In genomic region chr11:65617990-65618751, GRCh38 we compare ENCODE assay signal across 20 cellular contexts. TPM values are rescaled to one million over a fixed set of nuclear protein-coding genes. Genes with fewer than 3 reads are reported as not detected.
DNase-seq lines count a peak whose midpoint lies in the region; ATAC-seq, FAIRE-seq and TF ChIP-seq lines count a peak whose summit lies in the region.
"Had no signal": no experiment of that assay in that cellular context is flagged by ENCODE, and none has a peak within 500 bp of the region (broad histone marks: within the 10 kb centered on the region; RNA-seq: fewer than 3 reads in every experiment).

No MANE protein-coding gene starts in this region.

- no peak overlapping the region for H2BK12ac ChIP-seq in trophoblast cell (ENCODE audit: low read length)

- H3K36me3 ChIP-seq in mammary epithelial cell (ENCODE audit: insufficient read depth, low read length) (peaks cover 9% of the 10 kb centered on the region), breast epithelium (no peaks in the 10 kb centered on the region), Loucy (ENCODE audit: insufficient read depth, low read length) (peaks cover 33% of the 10 kb centered on the region; the same call in 1 of the 2 replicates), GM12878 (ENCODE audit: control insufficient read depth in 2 of 2, insufficient read depth in 2 of 2, low read length in 1 of 2) (peaks cover 16 to 21% of the 10 kb centered on the region in 2 experiments; a peak in 3 of 4 replicates), trophoblast cell (ENCODE audit: control insufficient read depth in 1 of 2, insufficient read depth in 2 of 2, low read length in 2 of 2) (peaks cover 57 to 58% of the 10 kb centered on the region in 2 experiments), hepatocyte (replicated peaks; ENCODE audit: insufficient read depth, low read depth) (no peaks in the 10 kb centered on the region)

- H3K4me3 ChIP-seq in mammary epithelial cell (replicated peaks in 1 of 3; ENCODE audit: insufficient read depth in 1 of 3, low read depth in 2 of 3, low read length in 3 of 3) (no peak overlapping the region), breast epithelium (no peak overlapping the region), Loucy (ENCODE audit: low read length, poor library complexity, severe bottlenecking) (no peak overlapping the region), GM12878 (no peak overlapping the region), trophoblast cell (ENCODE audit: low read depth, low read length) (no peak overlapping the region), hepatocyte (no peak overlapping the region)
- H3K4me3 ChIP-seq: ascending aorta, skin epidermis had no signal

- TF ChIP-seq EP300 in GM12878 (IDR thresholded peaks at IDR 0.05; ENCODE audit: borderline replicate concordance in 1 of 2, control insufficient read depth in 1 of 2, low read depth in 2 of 2, low read length in 2 of 2) = no peak

- H3K79me1 ChIP-seq in trophoblast cell (ENCODE audit: low read length) = peaks cover 16% of the 10 kb centered on the region

- no peaks in the 10 kb centered on the region for H3K9me3 ChIP-seq in mammary epithelial cell (replicated peaks; ENCODE audit: insufficient read depth, low read length)
- H3K9me3 ChIP-seq in breast epithelium = no peaks in the 10 kb centered on the region
- H3K9me3 ChIP-seq in Loucy (ENCODE audit: insufficient read depth, low read depth, low read length) = no peaks in the 10 kb centered on the region
- H3K9me3 ChIP-seq in GM12878 (replicated peaks; ENCODE audit: control insufficient read depth, insufficient read depth, low read length) = no peaks in the 10 kb centered on the region
- no peaks in the 10 kb centered on the region for H3K9me3 ChIP-seq in trophoblast cell (ENCODE audit: insufficient read depth, low read depth, low read length)
- no peaks in the 10 kb centered on the region for H3K9me3 ChIP-seq in hepatocyte (ENCODE audit: low read depth)
- H3K9me3 ChIP-seq: ascending aorta had no signal

- H4K12ac ChIP-seq in trophoblast cell (ENCODE audit: low read depth, low read length) = no peak overlapping the region

- CTCF ChIA-PET in mammary epithelial cell (lab: Charles Lee; ENCODE audit: low non-redundant PET) = no interaction called here
- CTCF ChIA-PET in GM12878 (lab: Yijun Ruan, JAX) = interaction anchor here (0.6 to 2.0 kb wide), 4 partner anchors 8 to 203 kb away, joined by 3 to 13 read pairs (median 3); partner anchors contain the start of gene SIPA1

- no peak overlapping the region for H2AFZ ChIP-seq in mammary epithelial cell (ENCODE audit: low read depth, low read length)
- no peak overlapping the region for H2AFZ ChIP-seq in Loucy (ENCODE audit: low read length)
- H2AFZ ChIP-seq in GM12878 (ENCODE audit: control insufficient read depth, low read depth, low read length) = no peak overlapping the region
- H2AFZ ChIP-seq in trophoblast cell (ENCODE audit: insufficient read depth, low read length, poor library complexity) = no peak overlapping the region
- H2AFZ ChIP-seq in hepatocyte = no peak overlapping the region

- H4K91ac ChIP-seq in trophoblast cell (ENCODE audit: low read depth, low read length) = no peak overlapping the region

- TF ChIP-seq POLR2A in breast epithelium (IDR thresholded peaks at IDR 0.05) (no peak), GM12878 (IDR thresholded peaks at IDR 0.05; ENCODE audit: low read depth, low read length) (peak; percentile 8; the same call in 1 of the 2 replicates)

- SMC1A ChIA-PET in GM12878 (lab: Charles Lee; ENCODE audit: uncharacterized antibody, unreplicated experiment) = no interaction called here

- no peak overlapping the region for H2BK120ac ChIP-seq in trophoblast cell (ENCODE audit: insufficient read depth, low read length, poor library complexity)

- TF ChIP-seq RAD21 in GM12878 (IDR thresholded peaks at IDR 0.05; ENCODE audit: insufficient read depth, low read depth, low read length) = no peak

- H3K23ac ChIP-seq in trophoblast cell (ENCODE audit: low read length) = no peak overlapping the region

- no peak overlapping the region for H3K9ac ChIP-seq in mammary epithelial cell (ENCODE audit: insufficient read depth, low read length)
- no peak overlapping the region for H3K9ac ChIP-seq in Loucy (ENCODE audit: low read depth, low read length, poor library complexity, severe bottlenecking)
- H3K9ac ChIP-seq in GM12878 (ENCODE audit: control insufficient read depth, insufficient read depth, low read length) = no peak overlapping the region
- no peak overlapping the region for H3K9ac ChIP-seq in trophoblast cell (ENCODE audit: low read length)

- FAIRE-seq in GM12878 (lab: Jason Lieb, UNC) = no peak

- intact Hi-C loops in mammary epithelial cell (cut with micrococcal nuclease) (no loop called here), breast epithelium (cut with DNase I; ENCODE audit: low total_unique reads) (no loop called here), GM12878 (cut with micrococcal nuclease; ENCODE audit: unreplicated experiment) (no loop called here)

- H3K27me3 ChIP-seq in mammary epithelial cell (ENCODE audit: insufficient read depth, low read length) = no peaks in the 10 kb centered on the region
- H3K27me3 ChIP-seq in breast epithelium = no peaks in the 10 kb centered on the region
- no peaks in the 10 kb centered on the region for H3K27me3 ChIP-seq in Loucy (ENCODE audit: insufficient read depth, low read length, poor library complexity, severe bottlenecking)
- no peaks in the 10 kb centered on the region for H3K27me3 ChIP-seq in GM12878 (replicated peaks in 1 of 2; ENCODE audit: control insufficient read depth in 2 of 2, insufficient read depth in 2 of 2, low read length in 1 of 2)
- no peaks in the 10 kb centered on the region for H3K27me3 ChIP-seq in trophoblast cell (ENCODE audit: insufficient read depth, low read length)
- H3K27me3 ChIP-seq in hepatocyte = no peaks in the 10 kb centered on the region
- H3K27me3 ChIP-seq: ascending aorta had no signal

- no peak overlapping the region for H3K14ac ChIP-seq in trophoblast cell (ENCODE audit: low read length)

- no peak overlapping the region for H3K4ac ChIP-seq in trophoblast cell (ENCODE audit: low read depth, low read length)

- no peak overlapping the region for H4K8ac ChIP-seq in trophoblast cell (ENCODE audit: low read depth, low read length)

- WGBS in mammary epithelial cell (ENCODE audit: low coverage, missing lambda C conversion rate) = 89% methylated on average over 15 of the region's 33 CpGs
- 96% methylated on average over 31 of the region's 33 CpGs for WGBS in GM12878 (ENCODE audit: insufficient coverage, insufficient replicate concordance, low lambda C conversion rate, missing lambda C conversion rate)
- WGBS in trophoblast cell (ENCODE audit: extremely low coverage, insufficient coverage, insufficient read length) = no CpG with 5 or more reads among the region's 33 CpGs
- WGBS in hepatocyte (ENCODE audit: low lambda C conversion rate, missing lambda C conversion rate) = 97% methylated on average over 32 of the region's 33 CpGs

- H3K4me2 ChIP-seq in mammary epithelial cell (ENCODE audit: insufficient read depth, low read depth, low read length) = no peak overlapping the region
- H3K4me2 ChIP-seq in Loucy (ENCODE audit: low read depth, low read length, poor library complexity, severe bottlenecking) = peak overlapping the region; percentile 99
- 0 out of 2 replicates have a peak overlapping the region, but pooled peaks have one; percentile 94 for H3K4me2 ChIP-seq in GM12878 (ENCODE audit: control insufficient read depth, insufficient read depth)
- no peak overlapping the region for H3K4me2 ChIP-seq in trophoblast cell (ENCODE audit: low read length)
- no peak overlapping the region for H3K4me2 ChIP-seq in hepatocyte

- H3K27ac ChIP-seq in mammary epithelial cell (ENCODE audit: insufficient read depth, low read depth, low read length) (no peak overlapping the region), breast epithelium (no peak overlapping the region), GM12878 (ENCODE audit: control insufficient read depth, insufficient read depth) (no peak overlapping the region), trophoblast cell (ENCODE audit: low read depth, low read length) (no peak overlapping the region), hepatocyte (no peak overlapping the region)
- H3K27ac ChIP-seq: ascending aorta, WERI-Rb-1 had no signal

- no peaks in the 10 kb centered on the region for H3K9me2 ChIP-seq in Loucy (replicated peaks; ENCODE audit: low read depth, low read length)
- no peaks in the 10 kb centered on the region for H3K9me2 ChIP-seq in hepatocyte (replicated peaks; ENCODE audit: insufficient read depth)

- H3K4me1 ChIP-seq in mammary epithelial cell (ENCODE audit: insufficient read depth, low read length) (peaks cover 12% of the 10 kb centered on the region), breast epithelium (peaks cover 0 to 11% of the 10 kb centered on the region in 2 donors), Loucy (ENCODE audit: insufficient read depth, low read length, poor library complexity, severe bottlenecking) (peaks cover 10% of the 10 kb centered on the region), GM12878 (ENCODE audit: control insufficient read depth, insufficient read depth, low read length) (peaks cover 9% of the 10 kb centered on the region), trophoblast cell (ENCODE audit: control insufficient read depth in 1 of 2, insufficient read depth in 2 of 2, low read length in 2 of 2) (peaks cover 8 to 12% of the 10 kb centered on the region in 2 experiments), hepatocyte (ENCODE audit: insufficient read depth) (peaks cover 9% of the 10 kb centered on the region)

- dilution Hi-C loops in mammary epithelial cell (cut with HindIII; ENCODE audit: low sequenced_read_pairs) = no loop called here

- H4K20me1 ChIP-seq in mammary epithelial cell (ENCODE audit: insufficient read depth, low read length) = no peaks in the 10 kb centered on the region
- H4K20me1 ChIP-seq in Loucy (ENCODE audit: insufficient read depth, low read length, poor library complexity, severe bottlenecking) = peaks cover 40% of the 10 kb centered on the region
- no peaks in the 10 kb centered on the region; the same call in 1 of the 2 replicates for H4K20me1 ChIP-seq in GM12878 (ENCODE audit: control insufficient read depth, insufficient read depth)
- H4K20me1 ChIP-seq in hepatocyte (ENCODE audit: insufficient read depth, poor library complexity, severe bottlenecking) = peaks cover 6% of the 10 kb centered on the region

- POLR2A ChIA-PET in GM12878 (lab: Charles Lee) = interaction anchor here (0.6 to 2.4 kb wide), 4 partner anchors 8 to 48 kb away, joined by 3 to 17 read pairs (median 3); partner anchors contain the start of genes SIPA1 and ZNRD2

- in situ Hi-C loops in mammary epithelial cell (cut with MboI; ENCODE audit: low sequenced_read_pairs in 2 of 2) (no loop called here), GM12878 (cut with MboI) (no loop called here)

- BruUV-seq in mammary epithelial cell (replicated peaks; lab: Mats Ljungman, UMichigan) (TSS peak; percentile 6), GM12878 (replicated peaks; lab: Mats Ljungman, UMichigan) (no TSS peak)

- no peaks in the 10 kb centered on the region for H3F3A ChIP-seq in Loucy (ENCODE audit: low read depth)

- RAD21 ChIA-PET in GM12878 (lab: Charles Lee; ENCODE audit: unreplicated experiment) = no interaction called here

- DNase-seq in mammary epithelial cell (no peak), breast epithelium (ENCODE audit: low spot score in 2 of 2) (no peak), GM12878 (ENCODE audit: low read depth, low spot score) (no peak), trophoblast cell (no peak), DMS153 (lab: John Stamatoyannopoulos, UW) (no peak), NCI-H1092 treated with DMSO at 0.1 percent for 48 hours (lab: John Stamatoyannopoulos, UW) (no peak), hepatocyte (ENCODE audit: low spot score) (no peak)
- DNase-seq: ACHN; activated naive CD4-positive, alpha-beta T cell treated with anti-CD3 and anti-CD28 coated beads, Interleukin-2, amount 50 U/mL, for 16 hours; C1 segment of cervical spinal cord; head of caudate nucleus; NCI-H2081; NCI-H226; occipital lobe; stimulated activated CD4-positive, alpha-beta T cell treated with anti-CD3 and anti-CD28 coated beads, Interleukin-1b, Interleukin-23, amount 100 ng/mL, for 48 hours; WERI-Rb-1 had no signal

- no peak overlapping the region for H2AK5ac ChIP-seq in trophoblast cell (ENCODE audit: low read length)

- peak overlapping the region; percentile 56 for H3K18ac ChIP-seq in trophoblast cell (ENCODE audit: low read length)

- H2BK5ac ChIP-seq in trophoblast cell (ENCODE audit: low read depth, low read length, poor library complexity) = no peak overlapping the region

- H3K79me2 ChIP-seq in mammary epithelial cell (ENCODE audit: insufficient read depth, low read length) (peaks cover 66% of the 10 kb centered on the region), Loucy (ENCODE audit: insufficient read depth, low read length) (peaks cover 70% of the 10 kb centered on the region), GM12878 (ENCODE audit: control insufficient read depth, insufficient read depth, low read length) (peaks cover 51% of the 10 kb centered on the region), trophoblast cell (ENCODE audit: control insufficient read depth, insufficient read depth, low read length, poor library complexity) (peaks cover 21% of the 10 kb centered on the region), hepatocyte (peaks cover 40% of the 10 kb centered on the region)

- no peak for ATAC-seq in GM12878

- TF ChIP-seq CTCF in mammary epithelial cell (conservative IDR thresholded peaks at IDR 0.05 in 1 of 2, IDR thresholded peaks at IDR 0.05 in 1 of 2; ENCODE audit: extremely low read depth in 1 of 2, insufficient read depth in 1 of 2, low read depth in 1 of 2, low read length in 2 of 2) = no peak
- TF ChIP-seq CTCF in breast epithelium (IDR thresholded peaks at IDR 0.05) = no peak
- TF ChIP-seq CTCF in Loucy (conservative IDR thresholded peaks at IDR 0.05; ENCODE audit: low read length) = no peak
- TF ChIP-seq CTCF in GM12878 (IDR thresholded peaks at IDR 0.05 in 2 of 3, conservative IDR thresholded peaks at IDR 0.05 in 1 of 3; ENCODE audit: control insufficient read depth in 2 of 3, extremely low read depth in 1 of 3, insufficient read depth in 1 of 3, low read depth in 3 of 3, low read length in 3 of 3) = no peak
- no peak for TF ChIP-seq CTCF in hepatocyte (IDR thresholded peaks at IDR 0.05; ENCODE audit: poor library complexity)

RNA-seq across cellular contexts. Expression of gene PCNX3, which starts 2.6 kb away (rescaled TPM):
- total RNA-seq in mammary epithelial cell = 10 to 100 TPM; 29.7 to 46.8 TPM
- polyA plus RNA-seq in mammary epithelial cell = 24.6 TPM
- polyA minus RNA-seq in mammary epithelial cell = 53.5 TPM
- total RNA-seq in breast epithelium = 10 to 100 TPM; 13.4 to 21.0 (median 20.1) TPM
- total RNA-seq in GM12878 (2013; cell fraction: nucleolus; rRNA removed) = 38.1 and 44.3 TPM in 2 replicates
- 14.0 and 19.9 TPM in 2 replicates for total RNA-seq in GM12878 (2014; rRNA removed)
- 5.4 and 7.3 TPM in 2 replicates for total RNA-seq in GM12878 (2014; rRNA removed; fragmentation: Illumina TruSeq; extraction: Trizol)
- total RNA-seq in GM12878 (2021) = 39.0 and 46.6 TPM in 2 replicates
- polyA plus RNA-seq in GM12878 (2011; ENCODE audit: low read depth) = 8.1 TPM
- 2.9 and 8.2 TPM in 2 replicates for polyA plus RNA-seq in GM12878 (2011; rRNA removed)
- polyA plus RNA-seq in GM12878 (2011; cell fraction: cytosol; rRNA removed) = 19.6 and 23.7 TPM in 2 replicates
- polyA plus RNA-seq in GM12878 (2011; cell fraction: nucleus; rRNA removed) = 93.1 and 120 TPM in 2 replicates
- 16.6 and 21.0 TPM in 2 replicates for polyA plus RNA-seq in GM12878 (2012)
- polyA plus RNA-seq in GM12878 (2014; fragmentation: Illumina TruSeq; extraction: Trizol) = 1.7 and 8.6 TPM in 2 replicates
- polyA plus RNA-seq in GM12878 (2014; fragmentation: Nextera tagmentation; extraction: Ambion mirVana) = under 1 TPM; 0.03 to 0.15 TPM
- 34.1 and 40.2 TPM in 2 replicates for polyA plus RNA-seq in GM12878 (2014; rRNA removed)
- 10 to 100 TPM in 1 of 2 experiments, 1 to 10 TPM in 1; 6.8 to 10.3 TPM for polyA plus RNA-seq in GM12878 (2016; fragmentation: Nextera tagmentation; extraction: Ambion mirVana)
- 12.1 and 24.9 TPM in 2 replicates for polyA minus RNA-seq in GM12878 (2011; rRNA and poly(A)+ RNA removed)
- 17.2 and 18.4 TPM in 2 replicates for polyA minus RNA-seq in GM12878 (2011; cell fraction: cytosol; rRNA and poly(A)+ RNA removed)
- polyA minus RNA-seq in GM12878 (2011; cell fraction: nucleus; rRNA and poly(A)+ RNA removed) = 29.3 and 54.2 TPM in 2 replicates
- polyA plus RNA-seq in trophoblast cell (2013) = 26.5 TPM in 2 replicates
- total RNA-seq in hepatocyte = 22.2 and 27.4 TPM in 2 replicates
- polyA plus RNA-seq in hepatocyte = 17.6 and 20.0 TPM in 2 replicates

RNA-seq across cellular contexts. Expression of gene MAP3K11, which starts 4.2 kb away (rescaled TPM):
- total RNA-seq in mammary epithelial cell (10 to 100 TPM; 29.2 to 52.8 TPM), breast epithelium (10 to 100 TPM; 30.4 to 39.0 (median 36.7) TPM), GM12878 (2014; rRNA removed) (37.4 and 39.9 TPM in 2 replicates), GM12878 (2014; rRNA removed; fragmentation: Illumina TruSeq; extraction: Trizol) (13.6 and 15.1 TPM in 2 replicates), GM12878 (2021) (62.6 and 64.7 TPM in 2 replicates), hepatocyte (39.3 and 40.5 TPM in 2 replicates)
- polyA plus RNA-seq in mammary epithelial cell (22.6 TPM), GM12878 (2011; rRNA removed) (17.0 and 27.9 TPM in 2 replicates), GM12878 (2014; fragmentation: Illumina TruSeq; extraction: Trizol) (6.6 and 14.0 TPM in 2 replicates), GM12878 (2014; fragmentation: Nextera tagmentation; extraction: Ambion mirVana) (1 to 10 TPM; 1.5 to 1.9 TPM), GM12878 (2014; rRNA removed) (51.8 and 58.7 TPM in 2 replicates), GM12878 (2016; fragmentation: Nextera tagmentation; extraction: Ambion mirVana) (10 to 100 TPM; 22.1 to 27.3 TPM), hepatocyte (55.3 and 59.5 TPM in 2 replicates)
- polyA minus RNA-seq in mammary epithelial cell = 46.9 TPM
- 95.3 and 109 TPM in 2 replicates for total RNA-seq in GM12878 (2013; cell fraction: nucleolus; rRNA removed)
- polyA plus RNA-seq in GM12878 (2011; ENCODE audit: low read depth) = 8.2 TPM
- 43.4 and 59.7 TPM in 2 replicates for polyA plus RNA-seq in GM12878 (2011; cell fraction: cytosol; rRNA removed)
- 80.4 and 99.7 TPM in 2 replicates for polyA plus RNA-seq in GM12878 (2011; cell fraction: nucleus; rRNA removed)
- polyA plus RNA-seq in GM12878 (2012) = 29.2 and 38.0 TPM in 2 replicates
- 31.5 and 53.3 TPM in 2 replicates for polyA minus RNA-seq in GM12878 (2011; rRNA and poly(A)+ RNA removed)
- 23.3 and 23.7 TPM in 2 replicates for polyA minus RNA-seq in GM12878 (2011; cell fraction: cytosol; rRNA and poly(A)+ RNA removed)
- 31.8 and 54.0 TPM in 2 replicates for polyA minus RNA-seq in GM12878 (2011; cell fraction: nucleus; rRNA and poly(A)+ RNA removed)
- 50.2 and 51.4 TPM in 2 replicates for polyA plus RNA-seq in trophoblast cell (2013)

RNA-seq across cellular contexts. Expression of gene SIPA1, which starts 19.7 kb away (rescaled TPM):
- total RNA-seq in mammary epithelial cell = 10 to 100 TPM; 13.2 to 16.1 TPM
- 7.5 TPM for polyA plus RNA-seq in mammary epithelial cell
- 18.7 TPM for polyA minus RNA-seq in mammary epithelial cell
- 10 to 100 TPM; 18.2 to 27.9 (median 25.5) TPM for total RNA-seq in breast epithelium
- total RNA-seq in GM12878 (2013; cell fraction: nucleolus; rRNA removed) = 136 and 145 TPM in 2 replicates
- 51.7 and 61.2 TPM in 2 replicates for total RNA-seq in GM12878 (2014; rRNA removed)
- 26.9 and 34.2 TPM in 2 replicates for total RNA-seq in GM12878 (2014; rRNA removed; fragmentation: Illumina TruSeq; extraction: Trizol)
- 132 and 139 TPM in 2 replicates for total RNA-seq in GM12878 (2021)
- 14.6 TPM for polyA plus RNA-seq in GM12878 (2011; ENCODE audit: low read depth)
- 24.0 and 64.1 TPM in 2 replicates for polyA plus RNA-seq in GM12878 (2011; rRNA removed)
- 72.9 and 124 TPM in 2 replicates for polyA plus RNA-seq in GM12878 (2011; cell fraction: cytosol; rRNA removed)
- polyA plus RNA-seq in GM12878 (2011; cell fraction: nucleus; rRNA removed) = 436 and 511 TPM in 2 replicates
- 69.0 and 88.3 TPM in 2 replicates for polyA plus RNA-seq in GM12878 (2012)
- polyA plus RNA-seq in GM12878 (2014; fragmentation: Illumina TruSeq; extraction: Trizol) = 4.9 and 16.0 TPM in 2 replicates
- polyA plus RNA-seq in GM12878 (2014; fragmentation: Nextera tagmentation; extraction: Ambion mirVana) = 1 to 10 TPM; 1.0 to 5.5 TPM
- 64.2 and 66.8 TPM in 2 replicates for polyA plus RNA-seq in GM12878 (2014; rRNA removed)
- 10 to 100 TPM; 18.3 to 32.7 TPM for polyA plus RNA-seq in GM12878 (2016; fragmentation: Nextera tagmentation; extraction: Ambion mirVana)
- 131 and 204 TPM in 2 replicates for polyA minus RNA-seq in GM12878 (2011; rRNA and poly(A)+ RNA removed)
- 70.8 and 88.3 TPM in 2 replicates for polyA minus RNA-seq in GM12878 (2011; cell fraction: cytosol; rRNA and poly(A)+ RNA removed)
- polyA minus RNA-seq in GM12878 (2011; cell fraction: nucleus; rRNA and poly(A)+ RNA removed) = 87.9 and 144 TPM in 2 replicates
- 25.5 and 28.2 TPM in 2 replicates for polyA plus RNA-seq in trophoblast cell (2013)
- 15.6 and 19.1 TPM in 2 replicates for total RNA-seq in hepatocyte
- 35.2 and 42.9 TPM in 2 replicates for polyA plus RNA-seq in hepatocyte

RNA-seq across cellular contexts. Expression of gene KCNK7, which starts 22.6 kb away (rescaled TPM):
- total RNA-seq in mammary epithelial cell (under 1 TPM; 0.17 to 0.24 TPM), breast epithelium (1 to 10 TPM in 1 of 3 donors, under 1 TPM in 2; 0.33 to 2.2 (median 0.80) TPM), GM12878 (2014; rRNA removed) (0.16 and 0.23 TPM in 2 replicates), GM12878 (2014; rRNA removed; fragmentation: Illumina TruSeq; extraction: Trizol) (not detected in 2 replicates), GM12878 (2021) (0.29 and 0.54 TPM in 2 replicates), hepatocyte (not detected in 2 replicates)
- polyA plus RNA-seq in mammary epithelial cell (0.20 TPM), GM12878 (2011; rRNA removed) (not detected in 2 replicates), GM12878 (2014; fragmentation: Illumina TruSeq; extraction: Trizol) (not detected in 2 replicates), GM12878 (2014; fragmentation: Nextera tagmentation; extraction: Ambion mirVana) (under 1 TPM in 1 of 2 experiments, not detected in 1; 0.11 TPM), GM12878 (2014; rRNA removed) (0.15 TPM in 1 of 2 replicates, not detected in the other), GM12878 (2016; fragmentation: Nextera tagmentation; extraction: Ambion mirVana) (not detected), hepatocyte (0.37 TPM in 1 of 2 replicates, not detected in the other)
- 0.57 TPM for polyA minus RNA-seq in mammary epithelial cell
- total RNA-seq in GM12878 (2013; cell fraction: nucleolus; rRNA removed) = 0.42 and 0.67 TPM in 2 replicates
- not detected for polyA plus RNA-seq in GM12878 (2011; ENCODE audit: low read depth)
- polyA plus RNA-seq in GM12878 (2011; cell fraction: cytosol; rRNA removed) = 0.08 TPM in 1 of 2 replicates, not detected in the other
- polyA plus RNA-seq in GM12878 (2011; cell fraction: nucleus; rRNA removed) = 0.16 and 0.46 TPM in 2 replicates
- 0.08 and 0.80 TPM in 2 replicates for polyA plus RNA-seq in GM12878 (2012)
- polyA minus RNA-seq in GM12878 (2011; rRNA and poly(A)+ RNA removed) = 1.4 TPM in 1 of 2 replicates, not detected in the other
- polyA minus RNA-seq in GM12878 (2011; cell fraction: cytosol; rRNA and poly(A)+ RNA removed) = not detected in 2 replicates
- polyA minus RNA-seq in GM12878 (2011; cell fraction: nucleus; rRNA and poly(A)+ RNA removed) = not detected in 2 replicates
- 0.03 and 0.04 TPM in 2 replicates for polyA plus RNA-seq in trophoblast cell (2013)
- total RNA-seq: ascending aorta, temporal lobe had no signal

RNA-seq across cellular contexts. Expression of gene EHBP1L1, which starts 42.3 kb away (rescaled TPM):
- total RNA-seq in mammary epithelial cell (10 to 100 TPM; 17.5 to 47.5 TPM), breast epithelium (10 to 100 TPM; 28.0 to 68.8 (median 33.4) TPM), GM12878 (2014; rRNA removed) (63.3 and 74.6 TPM in 2 replicates), GM12878 (2014; rRNA removed; fragmentation: Illumina TruSeq; extraction: Trizol) (32.9 and 37.1 TPM in 2 replicates), GM12878 (2021) (90.7 and 92.7 TPM in 2 replicates), hepatocyte (8.4 and 20.9 TPM in 2 replicates)
- polyA plus RNA-seq in mammary epithelial cell (17.7 TPM), GM12878 (2011; rRNA removed) (21.5 and 28.4 TPM in 2 replicates), GM12878 (2014; fragmentation: Illumina TruSeq; extraction: Trizol) (34.3 and 39.8 TPM in 2 replicates), GM12878 (2014; fragmentation: Nextera tagmentation; extraction: Ambion mirVana) (under 1 TPM; 0.06 to 0.09 TPM), GM12878 (2014; rRNA removed) (99.4 and 117 TPM in 2 replicates), GM12878 (2016; fragmentation: Nextera tagmentation; extraction: Ambion mirVana) (10 to 100 TPM; 15.5 to 18.9 TPM), hepatocyte (12.5 and 18.1 TPM in 2 replicates)
- 14.2 TPM for polyA minus RNA-seq in mammary epithelial cell
- 101 and 114 TPM in 2 replicates for total RNA-seq in GM12878 (2013; cell fraction: nucleolus; rRNA removed)
- 22.5 TPM for polyA plus RNA-seq in GM12878 (2011; ENCODE audit: low read depth)
- polyA plus RNA-seq in GM12878 (2011; cell fraction: cytosol; rRNA removed) = 37.0 and 59.7 TPM in 2 replicates
- 195 and 323 TPM in 2 replicates for polyA plus RNA-seq in GM12878 (2011; cell fraction: nucleus; rRNA removed)
- polyA plus RNA-seq in GM12878 (2012) = 52.1 and 68.8 TPM in 2 replicates
- 22.7 and 40.4 TPM in 2 replicates for polyA minus RNA-seq in GM12878 (2011; rRNA and poly(A)+ RNA removed)
- polyA minus RNA-seq in GM12878 (2011; cell fraction: cytosol; rRNA and poly(A)+ RNA removed) = 33.2 and 33.8 TPM in 2 replicates
- polyA minus RNA-seq in GM12878 (2011; cell fraction: nucleus; rRNA and poly(A)+ RNA removed) = 24.8 and 46.7 TPM in 2 replicates
- polyA plus RNA-seq in trophoblast cell (2013) = 12.5 and 13.2 TPM in 2 replicates

Comparison
In these comparisons a context has a peak if more than half of its experiments do, and no peak if none do; other contexts are left out.
1. H3K4me2 ChIP-seq: peak in Loucy (single experiment) and GM12878 (single experiment); none in mammary epithelial cell (single experiment), trophoblast cell (single experiment) and hepatocyte (single experiment).